ENCODE assay signal across 1 cellular context in the genomic region with DNA sequence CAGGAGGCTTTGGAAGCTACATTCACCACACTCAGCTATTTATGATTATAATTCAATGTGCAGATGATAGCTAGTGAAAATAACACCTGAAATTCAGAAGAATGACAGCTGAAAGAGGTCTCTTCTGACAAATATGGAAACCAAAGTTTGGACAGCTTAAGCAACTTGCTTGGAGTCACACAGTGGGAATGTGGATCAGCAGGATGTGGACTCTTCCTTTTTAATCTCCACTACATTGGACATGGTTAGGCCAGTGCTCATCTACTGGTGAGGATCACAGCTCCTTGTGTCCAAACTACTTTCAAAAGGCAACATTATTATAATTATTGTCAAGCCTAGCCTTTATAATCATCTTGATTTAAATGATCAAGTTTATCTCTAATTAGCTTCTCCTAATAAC.
TF ChIP-seq lines count a peak whose summit lies in the region.

No MANE protein-coding gene starts in this region.

TF ChIP-seq in IMR-90, 13 proteins besides CTCF, POLR2A, EP300 and RAD21:
- TF ChIP-seq ELK1 (IDR thresholded peaks at IDR 0.05; ENCODE audit: borderline replicate concordance, low read depth, low read length) (no peak), SMC3 (IDR thresholded peaks at IDR 0.05; ENCODE audit: low read depth, low read length) (no peak), RCOR1 (IDR thresholded peaks at IDR 0.05; ENCODE audit: insufficient replicate concordance, low read length) (no peak), NFE2L2 (IDR thresholded peaks at IDR 0.05; ENCODE audit: low read depth, low read length) (no peak), MAZ (IDR thresholded peaks at IDR 0.05; ENCODE audit: borderline replicate concordance, low read depth, low read length) (no peak), FOS (IDR thresholded peaks at IDR 0.05; ENCODE audit: low read depth, low read length) (no peak), CEBPB (IDR thresholded peaks at IDR 0.05; ENCODE audit: low read depth, low read length) (no peak), BHLHE40 (IDR thresholded peaks at IDR 0.05; ENCODE audit: low read depth, low read length) (no peak), RFX5 (IDR thresholded peaks at IDR 0.05; ENCODE audit: low read depth, low read length) (no peak), MAFK (IDR thresholded peaks at IDR 0.05; ENCODE audit: low read depth, low read length) (no peak)
